7 cellular contexts compared by ENCODE assay signal in the genomic region with DNA sequence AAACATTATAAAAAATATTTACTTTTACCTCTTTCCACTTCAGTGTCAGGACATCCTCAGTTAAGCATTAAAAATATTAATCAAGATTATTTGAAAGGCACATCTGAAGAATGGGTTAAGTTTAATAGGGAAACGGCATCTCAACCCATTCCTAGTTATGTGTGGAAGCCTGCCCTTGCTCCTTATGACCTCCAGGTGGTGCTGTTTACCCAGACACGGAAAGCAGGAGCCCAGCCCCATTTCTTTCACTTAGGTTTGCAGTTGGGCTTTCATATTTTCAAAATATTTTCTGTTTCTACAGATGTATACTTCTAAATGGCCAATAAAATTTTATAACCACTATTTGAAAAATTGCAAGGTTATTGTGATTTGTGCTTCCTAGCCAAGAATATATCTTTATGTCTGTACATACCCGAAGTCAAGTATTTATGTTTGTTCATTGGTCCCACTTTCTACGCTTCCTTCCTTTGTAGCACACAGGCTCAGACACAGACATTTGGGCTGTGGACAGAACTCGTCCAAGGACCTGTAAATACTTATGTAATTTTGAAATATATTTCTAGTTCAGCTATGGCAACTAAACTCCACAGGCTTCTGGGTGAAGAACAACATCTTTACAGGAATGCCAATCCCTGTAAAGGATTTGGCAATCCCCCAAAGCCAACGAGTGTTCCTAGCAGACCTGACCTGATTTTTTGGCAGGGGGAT.
DNase-seq lines count a peak whose midpoint lies in the region; FAIRE-seq and TF ChIP-seq lines count a peak whose summit lies in the region.

No MANE protein-coding gene starts in this region.

- no peak overlapping the region for H2BK20ac ChIP-seq in H9 (ENCODE audit: low read depth, low read length, poor library complexity, severe bottlenecking)

- H3K18ac ChIP-seq in H9 (ENCODE audit: insufficient read length, low read depth, low read length), result no peak overlapping the region

- H3K79me2 ChIP-seq in H9 (ENCODE audit: insufficient read depth, low read length), result no peaks in the 10 kb centered on the region

- peak; percentile 22 for DNase-seq in GM10248 (ENCODE audit: extremely low spot score)
- DNase-seq in H9, result peak; percentile 28
- peak; percentile 50 for DNase-seq in NAMALWA (ENCODE audit: low spot score)
- peak; percentile 8 to 45 for DNase-seq in SW 1271 (lab: John Stamatoyannopoulos, UW)
- peak in 37 of 61 donors; percentile 1 to 71 (median 23) for DNase-seq in caudate nucleus (lab: John Stamatoyannopoulos, UW)
- DNase-seq in kidney, result no peak
- DNase-seq in stimulated activated CD4-positive, alpha-beta T cell treated with anti-CD3 and anti-CD28 coated beads, Interleukin-1b, Interleukin-23, amount 100 ng/mL, for 48 hours, result peak; percentile 14

- H3K14ac ChIP-seq in H9 (ENCODE audit: insufficient read depth, low read length), result no peak overlapping the region

- no peak overlapping the region for H3K23ac ChIP-seq in H9 (ENCODE audit: insufficient read length, low read depth, low read length)

- H2AFZ ChIP-seq in H9 (ENCODE audit: low read length), result no peak overlapping the region

- H3K4ac ChIP-seq in H9 (ENCODE audit: low read depth, low read length), result no peak overlapping the region

- CTCF ChIA-PET in GM10248 (lab: Yijun Ruan, JAX), result interaction anchor here (0.7 to 4.8 kb wide), 24 partner anchors 8 to 1752 kb away, joined by 3 to 65 read pairs (median 4); no protein-coding TSS in a partner anchor

- no peak overlapping the region for H2BK12ac ChIP-seq in H9 (ENCODE audit: insufficient read length, low read depth, low read length)

- H3K4me1 Mint-ChIP-seq in H9, result peaks cover 0 to 7% of the 10 kb centered on the region in 2 experiments; a peak in 2 of 4 replicates

- H3K9ac ChIP-seq in H9 (ENCODE audit: extremely low read depth, insufficient read length, low read length) (no peak overlapping the region), kidney (ENCODE audit: low read length in 2 of 2) (no peak overlapping the region)

- H2AK5ac ChIP-seq in H9 (ENCODE audit: insufficient read length, low read length), result no peak overlapping the region

- no peak overlapping the region for H3K56ac ChIP-seq in H9 (ENCODE audit: insufficient read length, low read depth, low read length)

- H4K5ac ChIP-seq in H9 (ENCODE audit: insufficient read length, low read depth, low read length), result no peak overlapping the region

- H3K4me3 Mint-ChIP-seq in H9, result no peak overlapping the region

- H3K4me1 ChIP-seq in H9 (ENCODE audit: insufficient read depth, low read length) (no peaks in the 10 kb centered on the region), kidney (ENCODE audit: control insufficient read depth in 1 of 2, insufficient read depth in 1 of 2, low read depth in 1 of 2, low read length in 2 of 2) (no peaks in the 10 kb centered on the region)

- TF ChIP-seq CTCF in GM10248 (IDR thresholded peaks at IDR 0.05; ENCODE audit: control extremely low read depth, extremely low read depth, low read depth, missing control alignments) (peak; percentile 90), H9 (conservative IDR thresholded peaks at IDR 0.05) (peak; percentile 96), kidney (IDR thresholded peaks at IDR 0.05; ENCODE audit: borderline replicate concordance, extremely low read depth, insufficient read depth) (peak; percentile 93)

- H3K27ac Mint-ChIP-seq in H9, result no peak overlapping the region

- no peak overlapping the region for H4K91ac ChIP-seq in H9 (ENCODE audit: insufficient read length, low read depth, low read length)

- H3K9me3 ChIP-seq in H9 (ENCODE audit: control insufficient read depth, low read depth, low read length) (no peaks in the 10 kb centered on the region), kidney (ENCODE audit: control insufficient read depth in 1 of 2, low read length in 2 of 2) (no peaks in the 10 kb centered on the region)

- H3K27ac ChIP-seq in H9 (ENCODE audit: insufficient read length, low read depth, low read length) (no peak overlapping the region), caudate nucleus (ENCODE audit: low read depth, low read length) (peak overlapping the region; percentile 63), kidney (ENCODE audit: low read depth in 2 of 2, low read length in 2 of 2) (no peak overlapping the region)

- peaks cover 0 to 2% (median 0%) of the 10 kb centered on the region in 3 experiments; a peak in 1 of 7 replicates for H3K36me3 Mint-ChIP-seq in H9 (ENCODE audit: insufficient read depth in 1 of 3, low read depth in 3 of 3)

- H2BK15ac ChIP-seq in H9 (ENCODE audit: low read depth, low read length), result no peak overlapping the region

- H3K27me3 ChIP-seq in H9 (ENCODE audit: insufficient read depth, low read length), result no peaks in the 10 kb centered on the region

- H3K23me2 ChIP-seq in H9 (ENCODE audit: insufficient read length, low read depth, low read length, poor library complexity, severe bottlenecking), result no peaks in the 10 kb centered on the region

- H3K27me3 Mint-ChIP-seq in H9 (ENCODE audit: low read depth), result no peaks in the 10 kb centered on the region

- H3K36me3 ChIP-seq in kidney (ENCODE audit: control insufficient read depth in 1 of 2, insufficient read depth in 2 of 2, low read length in 2 of 2), result no peaks in the 10 kb centered on the region

- no peaks in the 10 kb centered on the region for H3K79me1 ChIP-seq in H9 (ENCODE audit: insufficient read depth, low read depth, low read length, poor library complexity, severe bottlenecking)

- H4K8ac ChIP-seq in H9 (replicated peaks; ENCODE audit: insufficient read length, low read depth, low read length), result no peak overlapping the region

- no peak overlapping the region for H3K4me2 ChIP-seq in H9 (ENCODE audit: insufficient read depth, insufficient read length, low read length)

- H3T11ph ChIP-seq in H9 (ENCODE audit: low read length), result no peak overlapping the region

- no peak overlapping the region for H3K4me3 ChIP-seq in kidney (ENCODE audit: low read length in 2 of 2)

- H4K20me1 ChIP-seq in H9 (ENCODE audit: control insufficient read depth, insufficient read depth, insufficient read length), result no peaks in the 10 kb centered on the region

- intact Hi-C loops in kidney (cut with DNase I), result loop anchor here (10.0 kb wide), 1 partner anchor 1219 kb away; no protein-coding TSS in a partner anchor

- peak; percentile 94 for FAIRE-seq in kidney (lab: Jason Lieb, UNC)

- H3K9me3 Mint-ChIP-seq in H9, result peaks cover 0 to 3% of the 10 kb centered on the region in 2 experiments; a peak in 1 of 5 replicates

- no peak overlapping the region for H2BK120ac ChIP-seq in H9 (ENCODE audit: low read depth, low read length, poor library complexity, severe bottlenecking)

- no CpG with 5 or more reads among the region's 6 CpGs for WGBS in H9 (ENCODE audit: extremely low coverage, insufficient read length, low lambda C conversion rate)

- H2BK5ac ChIP-seq in H9 (ENCODE audit: insufficient read length, low read length), result no peak overlapping the region

- POLR2A ChIA-PET in GM10248 (lab: Yijun Ruan, JAX), result no interaction called here
